In genomic region chr6:137724495-137725211, GRCh38 we compare ENCODE assay signal across 21 cellular contexts.
DNase-seq lines count a peak whose midpoint lies in the region; ATAC-seq, FAIRE-seq and TF ChIP-seq lines count a peak whose summit lies in the region.
"Had no signal": no experiment of that assay in that cellular context is flagged by ENCODE, and none has a peak within 500 bp of the region (broad histone marks: within the 10 kb centered on the region; RNA-seq: fewer than 3 reads in every experiment).

No MANE protein-coding gene starts in this region.

- CTCF ChIA-PET in IMR-90 (lab: Yijun Ruan, JAX), result interaction anchor here (0.8 to 1.0 kb wide), 2 partner anchors 16 to 220 kb away, joined by 3 to 4 read pairs; no protein-coding TSS in a partner anchor
- CTCF ChIA-PET in K562 (lab: Yijun Ruan, JAX; ENCODE audit: low intra/inter-chr PET ratio), result interaction anchor here (0.6 kb wide), 1 partner anchor 106 kb away, joined by 4 read pairs; no protein-coding TSS in a partner anchor
- CTCF ChIA-PET in HepG2 (lab: Yijun Ruan, JAX; ENCODE audit: low intra/inter-chr PET ratio, low total read pairs), result interaction anchor here (2.2 kb wide), 1 partner anchor 17 kb away, joined by 9 read pairs; no protein-coding TSS in a partner anchor

- TF ChIP-seq EP300 in K562 (IDR thresholded peaks at IDR 0.05; ENCODE audit: low read length) (no peak), HepG2 (IDR thresholded peaks at IDR 0.05; ENCODE audit: low read depth in 2 of 2, low read length in 2 of 2) (no peak), HepG2 (CRISPR knock-in tag; IDR thresholded peaks at IDR 0.05; ENCODE audit: borderline replicate concordance) (no peak), sigmoid colon (IDR thresholded peaks at IDR 0.05) (no peak)

- H2AK9ac ChIP-seq in IMR-90 (replicated peaks; ENCODE audit: low read depth, low read length, poor library complexity), result no peak overlapping the region

- H2BK5ac ChIP-seq in IMR-90 (ENCODE audit: low read depth, low read length, poor library complexity, severe bottlenecking), result no peak overlapping the region

- H3K4me3 Mint-ChIP-seq in activated T-helper 2 cell treated with anti-CD3 and anti-CD28 coated beads, Interferon-gamma antibody, Interleukin-2, Interleukin-4, amounts not matched to agents 10 μg/mL and 5 μg/mL and 100 μg/mL, durations not matched to agents 14 hours and 24 hours and 36 hours (ENCODE audit: low read depth), result no peak overlapping the region
- H3K4me3 Mint-ChIP-seq: activated CD4-positive, alpha-beta T cell treated with anti-CD3 and anti-CD28 coated beads for 36 hours; activated naive CD4-positive, alpha-beta T cell treated with anti-CD3 and anti-CD28 coated beads, Interleukin-2, amount 10 ng/mL, durations not matched to agents 7 days and 5 days; dendritic cell treated with granulocyte-macrophage colony-stimulating factor and Interleukin-4, amounts not matched to agents 40 ng/mL and 50 ng/mL, for 4 days; T-cell had no signal

- TF ChIP-seq CTCF in IMR-90 (conservative IDR thresholded peaks at IDR 0.05; ENCODE audit: low read depth, low read length), result no peak
- no peak for TF ChIP-seq CTCF in K562 (IDR thresholded peaks at IDR 0.05 in 2 of 3, conservative IDR thresholded peaks at IDR 0.05 in 1 of 3; ENCODE audit: insufficient read depth in 2 of 3, low read depth in 1 of 3, low read length in 3 of 3)
- no peak for TF ChIP-seq CTCF in HepG2 (CRISPR knock-in tag; IDR thresholded peaks at IDR 0.05)
- no peak for TF ChIP-seq CTCF in sigmoid colon (IDR thresholded peaks at IDR 0.05)

- H3K4me2 ChIP-seq in IMR-90 (ENCODE audit: low read depth, low read length) (no peak overlapping the region), K562 (ENCODE audit: insufficient read depth, low read length) (no peak overlapping the region), HepG2 (ENCODE audit: low read depth, low read length) (no peak overlapping the region)

- H3K9me3 ChIP-seq in IMR-90 (ENCODE audit: control insufficient read depth, insufficient read depth, low read length) (no peaks in the 10 kb centered on the region), K562 (replicated peaks; ENCODE audit: control insufficient read depth, insufficient read depth, low read depth, low read length) (no peaks in the 10 kb centered on the region), HepG2 (ENCODE audit: low read length) (no peaks in the 10 kb centered on the region), sigmoid colon (no peaks in the 10 kb centered on the region)
- H3K9me3 ChIP-seq: vagina had no signal

- no peak overlapping the region for H3K14ac ChIP-seq in IMR-90 (replicated peaks; ENCODE audit: low read depth, low read length)

- peaks cover 4% of the 10 kb centered on the region for H3K27me3 Mint-ChIP-seq in activated T-helper 2 cell treated with anti-CD3 and anti-CD28 coated beads, Interferon-gamma antibody, Interleukin-2, Interleukin-4, amounts not matched to agents 10 μg/mL and 5 μg/mL and 100 μg/mL, durations not matched to agents 14 hours and 24 hours and 36 hours (ENCODE audit: low read depth)

- peaks cover 33% of the 10 kb centered on the region for H3K4me1 Mint-ChIP-seq in activated T-helper 2 cell treated with anti-CD3 and anti-CD28 coated beads, Interferon-gamma antibody, Interleukin-2, Interleukin-4, amounts not matched to agents 10 μg/mL and 5 μg/mL and 100 μg/mL, durations not matched to agents 14 hours and 24 hours and 36 hours (ENCODE audit: low read depth)

- peak overlapping the region in 1 of 2 experiments; percentile 23; a peak in 1 of 4 replicates for H4K8ac ChIP-seq in IMR-90 (ENCODE audit: low read depth in 2 of 2, low read length in 2 of 2)

- in situ Hi-C loops in IMR-90 (cut with MboI; ENCODE audit: low sequenced_read_pairs) (no loop called here), K562 (cut with MboI) (no loop called here), HepG2 (cut with HindIII; ENCODE audit: extremely low pct_ligation_motif_present, low pct_unique_long_range_greater_than_20kb) (no loop called here)

- BruUV-seq in IMR-90 (replicated peaks; lab: Mats Ljungman, UMichigan) (no TSS peak), K562 (replicated peaks; lab: Mats Ljungman, UMichigan) (no TSS peak), HepG2 (replicated peaks; lab: Mats Ljungman, UMichigan) (no TSS peak)

- no peak overlapping the region; the same call in 1 of the 2 replicates for H2AK5ac ChIP-seq in IMR-90 (ENCODE audit: low read depth, low read length)

- H2BK15ac ChIP-seq in IMR-90 (ENCODE audit: low read depth, low read length), result peak overlapping the region; percentile 59; the same call in 1 of the 3 replicates

- no peaks in the 10 kb centered on the region for H3K36me3 Mint-ChIP-seq in activated T-helper 2 cell treated with anti-CD3 and anti-CD28 coated beads, Interferon-gamma antibody, Interleukin-2, Interleukin-4, amounts not matched to agents 10 μg/mL and 5 μg/mL and 100 μg/mL, durations not matched to agents 14 hours and 24 hours and 36 hours (ENCODE audit: low read depth)
- H3K36me3 Mint-ChIP-seq: activated naive CD4-positive, alpha-beta T cell treated with anti-CD3 and anti-CD28 coated beads, Interleukin-2, amount 10 ng/mL, durations not matched to agents 7 days and 5 days; T-cell had no signal

- H2BK20ac ChIP-seq in IMR-90 (ENCODE audit: low read depth, low read length), result no peak overlapping the region

- H3K27ac Mint-ChIP-seq in activated T-helper 2 cell treated with anti-CD3 and anti-CD28 coated beads, Interferon-gamma antibody, Interleukin-2, Interleukin-4, amounts not matched to agents 10 μg/mL and 5 μg/mL and 100 μg/mL, durations not matched to agents 14 hours and 24 hours and 36 hours, result no peak overlapping the region
- H3K27ac Mint-ChIP-seq: activated CD4-positive, alpha-beta T cell treated with anti-CD3 and anti-CD28 coated beads for 36 hours; activated naive CD4-positive, alpha-beta T cell treated with anti-CD3 and anti-CD28 coated beads, Interleukin-2, amount 10 ng/mL, durations not matched to agents 7 days and 5 days; dendritic cell treated with granulocyte-macrophage colony-stimulating factor and Interleukin-4, amounts not matched to agents 40 ng/mL and 50 ng/mL, for 4 days; T-cell had no signal

- ATAC-seq in IMR-90 (ENCODE audit: low read depth) (no peak), K562 (no peak), HepG2 (no peak), GM19023 (IDR thresholded peaks at IDR 0.05; ENCODE audit: unreplicated experiment) (no peak)
- ATAC-seq: activated CD4-positive, alpha-beta T cell treated with anti-CD3 and anti-CD28 coated beads for 36 hours; T-cell had no signal

- H3K18ac ChIP-seq in IMR-90 (ENCODE audit: low read depth, low read length), result no peak overlapping the region

- H2AFZ ChIP-seq in IMR-90 (replicated peaks; ENCODE audit: low read length, poor library complexity), result no peak overlapping the region
- no peak overlapping the region; the same call in 1 of the 2 replicates for H2AFZ ChIP-seq in K562 (ENCODE audit: low read depth, low read length)
- no peak overlapping the region for H2AFZ ChIP-seq in HepG2 (ENCODE audit: low read length)

- DNase-seq in IMR-90 (no peak), K562 (ENCODE audit: extremely low read depth in 1 of 4, low spot score in 3 of 4) (no peak), HepG2 (ENCODE audit: low spot score) (no peak), sigmoid colon (peak; percentile 67), T-helper 9 cell (no peak), midbrain (lab: John Stamatoyannopoulos, UW) (no peak)
- DNase-seq in activated T-helper 2 cell treated with anti-CD3 and anti-CD28 coated beads, Interferon-gamma antibody, Interleukin-2, Interleukin-4, amounts not matched to agents 10 μg/mL and 5 μg/mL and 100 μg/mL, durations not matched to agents 14 hours and 24 hours and 36 hours (ENCODE audit: low spot score), result no peak
- DNase-seq: activated CD4-positive, alpha-beta T cell treated with anti-CD3 and anti-CD28 coated beads for 36 hours; activated CD8-positive, alpha-beta memory T cell treated with anti-CD3 and anti-CD28 coated beads for 24 hours; activated naive CD4-positive, alpha-beta T cell treated with anti-CD3 and anti-CD28 coated beads, Interleukin-2, amount 10 ng/mL, durations not matched to agents 7 days and 5 days; activated T-cell treated with anti-CD3 and anti-CD28 coated beads, Interleukin-2, amount 50 U/mL, for 48 hours; NCI-H1694; NCI-H2171; NCI-H526 treated with DMSO at 0.1 percent for 48 hours; occipital lobe; T-cell had no signal

- H3K27ac ChIP-seq in IMR-90 (ENCODE audit: insufficient read depth, low read length) (no peak overlapping the region), K562 (ENCODE audit: extremely low read depth, low read depth, low read length) (no peak overlapping the region), HepG2 (ENCODE audit: extremely low read length, insufficient read depth, low read length) (peak overlapping the region; percentile 98), sigmoid colon (no peak overlapping the region)
- H3K27ac ChIP-seq: C4-2B, cardiac muscle cell, vagina had no signal

- dilution Hi-C loops in IMR-90 (cut with HindIII; ENCODE audit: low sequenced_read_pairs, unreplicated experiment), result no loop called here

- TF ChIP-seq RAD21 in IMR-90 (IDR thresholded peaks at IDR 0.05; ENCODE audit: low read length) (no peak), K562 (CRISPR knock-in tag; conservative IDR thresholded peaks at IDR 0.05 in 1 of 2, IDR thresholded peaks at IDR 0.05 in 1 of 2) (no peak), HepG2 (CRISPR knock-in tag; IDR thresholded peaks at IDR 0.05) (no peak)

- peaks cover 13% of the 10 kb centered on the region for H3K4me1 ChIP-seq in IMR-90 (ENCODE audit: control insufficient read depth, insufficient read depth, low read length)
- peaks cover 0 to 14% of the 10 kb centered on the region in 2 experiments; a peak in 2 of 5 replicates for H3K4me1 ChIP-seq in K562 (replicated peaks in 1 of 2; ENCODE audit: control insufficient read depth in 2 of 2, insufficient read depth in 2 of 2, low read length in 2 of 2)
- peaks cover 89% of the 10 kb centered on the region for H3K4me1 ChIP-seq in HepG2 (ENCODE audit: insufficient read depth, low read length)
- H3K4me1 ChIP-seq in sigmoid colon, result peaks cover 0 to 32% (median 16%) of the 10 kb centered on the region in 4 donors

- TF ChIP-seq POLR2A in IMR-90 (IDR thresholded peaks at IDR 0.05; ENCODE audit: low read depth, low read length) (no peak), K562 (conservative IDR thresholded peaks at IDR 0.05) (no peak), HepG2 (IDR thresholded peaks at IDR 0.05; ENCODE audit: insufficient read depth in 1 of 2, low read depth in 2 of 2, low read length in 2 of 2) (no peak), sigmoid colon (IDR thresholded peaks at IDR 0.05) (no peak)

- WGBS in IMR-90 (ENCODE audit: extremely low coverage in 2 of 2, insufficient read length in 1 of 2), 2 experiments, result 95% methylated on average over 4 of the region's 10 CpGs; no CpG with 5 or more reads in 1 of the 2 experiments
- 31% methylated on average over 10 of the region's 10 CpGs for WGBS in K562 (ENCODE audit: insufficient coverage, low coverage, missing lambda C conversion rate)
- over 99% methylated on average over 10 of the region's 10 CpGs for WGBS in HepG2 (ENCODE audit: low lambda C conversion rate)
- 93 to 95% methylated on average over 10 of the region's 10 CpGs for WGBS in sigmoid colon, 2 donors

- H3K56ac ChIP-seq in IMR-90 (ENCODE audit: extremely low read depth, insufficient read depth, low read length), result no peak overlapping the region

- no peak overlapping the region for H3K4me3 ChIP-seq in IMR-90 (ENCODE audit: insufficient read depth, low read depth, low read length)
- H3K4me3 ChIP-seq in K562, result no peak overlapping the region
- no peak overlapping the region for H3K4me3 ChIP-seq in HepG2 (replicated peaks in 1 of 3; ENCODE audit: insufficient read depth in 1 of 3, low read depth in 2 of 3, low read length in 3 of 3)
- no peak overlapping the region for H3K4me3 ChIP-seq in sigmoid colon
- H3K4me3 ChIP-seq: cardiac muscle cell, vagina had no signal

- H4K20me1 ChIP-seq in IMR-90 (ENCODE audit: insufficient read depth, low read length) (no peaks in the 10 kb centered on the region), K562 (replicated peaks; ENCODE audit: control insufficient read depth, insufficient read depth, low read length) (no peaks in the 10 kb centered on the region), HepG2 (ENCODE audit: insufficient read depth, low read length) (no peaks in the 10 kb centered on the region)

- no peak overlapping the region for H3K4ac ChIP-seq in IMR-90 (ENCODE audit: low read depth, low read length)

- H3K27me3 ChIP-seq in IMR-90 (ENCODE audit: control insufficient read depth, insufficient read depth, low read length), result no peaks in the 10 kb centered on the region
- H3K27me3 ChIP-seq in K562 (ENCODE audit: control insufficient read depth in 2 of 2, insufficient read depth in 2 of 2, low read length in 2 of 2), result peaks cover 0 to 17% of the 10 kb centered on the region in 2 experiments; a peak in 2 of 5 replicates
- no peaks in the 10 kb centered on the region for H3K27me3 ChIP-seq in HepG2 (ENCODE audit: control insufficient read depth in 1 of 2, insufficient read depth in 2 of 2, low read length in 2 of 2)
- no peaks in the 10 kb centered on the region for H3K27me3 ChIP-seq in sigmoid colon
- H3K27me3 ChIP-seq: cardiac muscle cell, vagina had no signal

- no peak overlapping the region for H4K91ac ChIP-seq in IMR-90 (ENCODE audit: insufficient read depth, low read depth, low read length)

- no peaks in the 10 kb centered on the region for H3K79me1 ChIP-seq in IMR-90 (ENCODE audit: low read depth in 1 of 2, low read length in 2 of 2)

- H3K9ac ChIP-seq in IMR-90 (ENCODE audit: low read depth, low read length) (no peak overlapping the region), K562 (ENCODE audit: insufficient read depth in 1 of 2, low read depth in 2 of 2, low read length in 2 of 2) (no peak overlapping the region), HepG2 (ENCODE audit: insufficient read depth, low read depth, low read length) (no peak overlapping the region; the same call in 1 of the 2 replicates)

- H4K5ac ChIP-seq in IMR-90 (ENCODE audit: low read depth, low read length), result no peak overlapping the region

- H3K9me1 ChIP-seq in IMR-90 (ENCODE audit: insufficient read depth, low read length) (peaks cover 2% of the 10 kb centered on the region; the same call in 1 of the 2 replicates), K562 (ENCODE audit: control insufficient read depth, insufficient read depth, low read length) (no peaks in the 10 kb centered on the region)

- no peak overlapping the region for H2BK120ac ChIP-seq in IMR-90 (ENCODE audit: low read depth, low read length)

- H3K36me3 ChIP-seq in IMR-90 (ENCODE audit: control insufficient read depth, insufficient read depth, low read length) (no peaks in the 10 kb centered on the region), K562 (ENCODE audit: control insufficient read depth, insufficient read depth, low read length) (no peaks in the 10 kb centered on the region), HepG2 (replicated peaks in 1 of 2; ENCODE audit: control insufficient read depth in 1 of 2, insufficient read depth in 2 of 2, low read length in 2 of 2) (no peaks in the 10 kb centered on the region), sigmoid colon (no peaks in the 10 kb centered on the region)
- H3K36me3 ChIP-seq: cardiac muscle cell, vagina had no signal

- H3K79me2 ChIP-seq in K562 (ENCODE audit: control insufficient read depth, insufficient read depth, low read length) (no peaks in the 10 kb centered on the region), HepG2 (ENCODE audit: insufficient read depth, low read length) (no peaks in the 10 kb centered on the region)

- no peaks in the 10 kb centered on the region for H3K9me3 Mint-ChIP-seq in activated T-helper 2 cell treated with anti-CD3 and anti-CD28 coated beads, Interferon-gamma antibody, Interleukin-2, Interleukin-4, amounts not matched to agents 10 μg/mL and 5 μg/mL and 100 μg/mL, durations not matched to agents 14 hours and 24 hours and 36 hours
- H3K9me3 Mint-ChIP-seq: dendritic cell treated with granulocyte-macrophage colony-stimulating factor and Interleukin-4, amounts not matched to agents 40 ng/mL and 50 ng/mL, for 4 days; T-cell had no signal

- POLR2A ChIA-PET in IMR-90 (lab: Charles Lee; ENCODE audit: unreplicated experiment) (no interaction called here), K562 (lab: Yijun Ruan, JAX) (interaction anchor here (0.6 to 1.3 kb wide), 2 partner anchors 9 to 156 kb away, joined by 3 to 5 read pairs; no protein-coding TSS in a partner anchor), HepG2 (lab: Yijun Ruan, JAX) (interaction anchor here (0.6 to 3.7 kb wide), 6 partner anchors 9 to 146 kb away, joined by 3 to 42 read pairs (median 28); partner anchors contain the start of gene TNFAIP3)

- FAIRE-seq in K562 (lab: Jason Lieb, UNC), result no peak
- FAIRE-seq in HepG2 (lab: Jason Lieb, UNC), result no peak

- H3K23ac ChIP-seq in IMR-90 (ENCODE audit: low read depth, low read length), result no peak overlapping the region

- intact Hi-C loops in IMR-90 (cut with micrococcal nuclease), result loop anchor here (5.0 kb wide), 1 partner anchor 148 kb away; no protein-coding TSS in a partner anchor
- intact Hi-C loops in K562 (cut with micrococcal nuclease), result no loop called here
- intact Hi-C loops in HepG2 (cut with micrococcal nuclease; ENCODE audit: unreplicated experiment), result no loop called here
- intact Hi-C loops in sigmoid colon (cut with DNase I), result loop anchor here (5.0 kb wide), 1 partner anchor 58 kb away; no protein-coding TSS in a partner anchor
- intact Hi-C loops in activated T-helper 2 cell treated with anti-CD3 and anti-CD28 coated beads, Interferon-gamma antibody, Interleukin-2, Interleukin-4, amounts not matched to agents 10 μg/mL and 5 μg/mL and 100 μg/mL, durations not matched to agents 14 hours and 24 hours and 36 hours (cut with micrococcal nuclease), result no loop called here

Comparison
In these comparisons a context has a peak if more than half of its experiments do, and no peak if none do; other contexts are left out.
1. intact Hi-C loops: an anchor here in IMR-90 (5.0 kb wide) and sigmoid colon (5.0 kb wide); none called in K562, HepG2 and activated T-helper 2 cell treated with anti-CD3 and anti-CD28 coated beads, Interferon-gamma antibody, Interleukin-2, Interleukin-4, amounts not matched to agents 10 μg/mL and 5 μg/mL and 100 μg/mL, durations not matched to agents 14 hours and 24 hours and 36 hours.